ENCODE assay signal across 9 cellular contexts in the genomic region with DNA sequence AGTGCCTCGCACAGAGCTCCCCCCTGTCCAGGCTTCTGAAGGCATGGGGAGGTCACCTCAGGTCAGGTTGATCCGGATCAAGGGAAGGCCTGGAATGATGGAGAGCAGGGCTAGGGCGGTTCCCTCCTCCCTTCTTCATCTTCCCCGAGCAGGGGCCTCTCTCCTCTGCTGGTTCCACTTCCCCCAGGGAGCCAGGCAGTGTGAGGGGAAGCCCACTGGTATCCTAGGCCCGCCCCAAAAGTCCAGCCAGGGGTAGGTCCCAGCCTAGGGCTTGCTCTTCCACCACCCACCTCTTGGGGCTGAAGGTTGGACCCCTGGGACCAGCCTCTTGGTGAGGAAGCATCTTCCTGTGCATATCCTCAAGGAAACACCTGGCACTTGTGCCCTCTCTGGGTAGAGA. TPM values are rescaled to one million over a fixed set of nuclear protein-coding genes. Genes with fewer than 3 reads are reported as not detected.
DNase-seq lines count a peak whose midpoint lies in the region; ATAC-seq and TF ChIP-seq lines count a peak whose summit lies in the region.
"Had no signal": no experiment of that assay in that cellular context is flagged by ENCODE, and none has a peak within 500 bp of the region (broad histone marks: within the 10 kb centered on the region; RNA-seq: fewer than 3 reads in every experiment).

No MANE protein-coding gene starts in this region.

- no peak for TF ChIP-seq POLR2A in right lobe of liver (IDR thresholded peaks at IDR 0.05)
- no peak for TF ChIP-seq POLR2A in transverse colon (IDR thresholded peaks at IDR 0.05)

- H3K27me3 Mint-ChIP-seq in activated T-cell treated with anti-CD3 and anti-CD28 coated beads, Interleukin-2, amount 50 U/mL, for 72 hours (ENCODE audit: low read depth), result no peaks in the 10 kb centered on the region
- H3K27me3 Mint-ChIP-seq in activated naive CD8-positive, alpha-beta T cell treated with anti-CD3 and anti-CD28 coated beads, Interleukin-2, amount 50 U/mL, for 24 hours, result no peaks in the 10 kb centered on the region

- H3K27me3 ChIP-seq in right lobe of liver (no peaks in the 10 kb centered on the region), transverse colon (no peaks in the 10 kb centered on the region)
- H3K27me3 ChIP-seq: SJSA1 had no signal

- DNase-seq in activated T-cell treated with anti-CD3 and anti-CD28 coated beads, Interleukin-2, amount 50 U/mL, for 72 hours, result no peak
- DNase-seq in activated T-cell treated with anti-CD3 and anti-CD28 coated beads for 4 hours (no peak), right lobe of liver (peak in 2 of 3 donors; percentile 30 to 51), transverse colon (no peak), GM19240 (ENCODE audit: insufficient read length, low spot score) (no peak), NCI-H526 treated with DMSO at 0.1 percent for 48 hours (lab: John Stamatoyannopoulos, UW) (no peak), COR-L47 (lab: John Stamatoyannopoulos, UW) (no peak)
- no peak for DNase-seq in activated naive CD8-positive, alpha-beta T cell treated with anti-CD3 and anti-CD28 coated beads, Interleukin-2, amount 50 U/mL, for 24 hours

- no peak for TF ChIP-seq CTCF in right lobe of liver (IDR thresholded peaks at IDR 0.05)
- no peak for TF ChIP-seq CTCF in transverse colon (IDR thresholded peaks at IDR 0.05)

- peaks cover 0 to 7% of the 10 kb centered on the region in 2 donors for H3K36me3 Mint-ChIP-seq in activated T-cell treated with anti-CD3 and anti-CD28 coated beads, Interleukin-2, amount 50 U/mL, for 72 hours (ENCODE audit: insufficient read depth in 2 of 2)
- H3K36me3 Mint-ChIP-seq in activated naive CD8-positive, alpha-beta T cell treated with anti-CD3 and anti-CD28 coated beads, Interleukin-2, amount 50 U/mL, for 24 hours (ENCODE audit: low read depth), result peaks cover 6% of the 10 kb centered on the region

- H3K27ac ChIP-seq in right lobe of liver, result peak overlapping the region in 1 of 3 donors; percentile 7
- peak overlapping the region; percentile 80 to 91 (median 86) for H3K27ac ChIP-seq in transverse colon
- H3K27ac ChIP-seq: SJSA1 had no signal

- H3K4me1 ChIP-seq in right lobe of liver (peaks cover 0 to 36% (median 11%) of the 10 kb centered on the region in 4 donors), transverse colon (peaks cover 38 to 52% (median 50%) of the 10 kb centered on the region in 4 donors)

- H3K4me3 ChIP-seq in right lobe of liver (no peak overlapping the region), transverse colon (peak overlapping the region in 1 of 4 donors; percentile 61)

- H3K4me1 Mint-ChIP-seq in activated T-cell treated with anti-CD3 and anti-CD28 coated beads, Interleukin-2, amount 50 U/mL, for 72 hours (ENCODE audit: low read depth), result peaks cover 18% of the 10 kb centered on the region
- H3K4me1 Mint-ChIP-seq in activated naive CD8-positive, alpha-beta T cell treated with anti-CD3 and anti-CD28 coated beads, Interleukin-2, amount 50 U/mL, for 24 hours, result peaks cover 21% of the 10 kb centered on the region

- in situ Hi-C loops in transverse colon (cut with MboI; ENCODE audit: low pct_ligation_motif_present in 1 of 4, low pct_unique_long_range_greater_than_20kb in 1 of 4, low sequenced_read_pairs in 3 of 4), result no loop called here

- TF ChIP-seq EP300 in transverse colon (IDR thresholded peaks at IDR 0.05; ENCODE audit: low read depth), result no peak

- H3K36me3 ChIP-seq in right lobe of liver, result peaks cover 0 to 37% (median 23%) of the 10 kb centered on the region in 4 donors
- H3K36me3 ChIP-seq in transverse colon, result peaks cover 0 to 14% (median 4%) of the 10 kb centered on the region in 4 donors

- H3K9me3 ChIP-seq in right lobe of liver (no peaks in the 10 kb centered on the region), transverse colon (no peaks in the 10 kb centered on the region)

- peak overlapping the region; percentile 91 to 99 for H3K4me3 Mint-ChIP-seq in activated T-cell treated with anti-CD3 and anti-CD28 coated beads, Interleukin-2, amount 50 U/mL, for 72 hours
- H3K4me3 Mint-ChIP-seq in activated naive CD8-positive, alpha-beta T cell treated with anti-CD3 and anti-CD28 coated beads, Interleukin-2, amount 50 U/mL, for 24 hours, result peak overlapping the region; percentile 93

- ATAC-seq in activated T-cell treated with anti-CD3 and anti-CD28 coated beads, Interleukin-2, amount 50 U/mL, for 72 hours (replicated peaks in 1 of 2), result no peak
- no peak for ATAC-seq in activated naive CD8-positive, alpha-beta T cell treated with anti-CD3 and anti-CD28 coated beads, Interleukin-2, amount 50 U/mL, for 24 hours
- ATAC-seq in right lobe of liver, result no peak

- 70% methylated on average over 2 of the region's 5 CpGs for WGBS in right lobe of liver (ENCODE audit: insufficient coverage, low coverage, low lambda C conversion rate, missing lambda C conversion rate)
- 47% methylated on average over 5 of the region's 5 CpGs; no CpG with 5 or more reads in 1 of the 2 donors for WGBS in transverse colon (ENCODE audit: low coverage in 1 of 2), 2 donors

- intact Hi-C loops in right lobe of liver (cut with DNase I) (loop anchor here in 1 of 2 donors (5.0 kb wide), 1 partner anchor 33 kb away; no protein-coding TSS in a partner anchor), transverse colon (cut with DNase I; ENCODE audit: low total_unique reads) (no loop called here)

- no peak overlapping the region for H3K27ac Mint-ChIP-seq in activated T-cell treated with anti-CD3 and anti-CD28 coated beads, Interleukin-2, amount 50 U/mL, for 72 hours
- no peak overlapping the region for H3K27ac Mint-ChIP-seq in activated naive CD8-positive, alpha-beta T cell treated with anti-CD3 and anti-CD28 coated beads, Interleukin-2, amount 50 U/mL, for 24 hours

- H3K9me3 Mint-ChIP-seq in activated T-cell treated with anti-CD3 and anti-CD28 coated beads, Interleukin-2, amount 50 U/mL, for 72 hours, result no peaks in the 10 kb centered on the region
- H3K9me3 Mint-ChIP-seq in activated naive CD8-positive, alpha-beta T cell treated with anti-CD3 and anti-CD28 coated beads, Interleukin-2, amount 50 U/mL, for 24 hours, result no peaks in the 10 kb centered on the region

RNA-seq across cellular contexts. Expression of a gene that starts 16.4 kb away (rescaled TPM):
- total RNA-seq in activated T-cell treated with anti-CD3 and anti-CD28 coated beads, Interleukin-2, amount 50 U/mL, for 72 hours, result under 1 TPM; 0.29 to 0.86 TPM
- total RNA-seq in right lobe of liver (under 1 TPM; 0.18 to 0.74 (median 0.21) TPM), transverse colon (under 1 TPM in 2 of 4 donors, not detected in 2; 0.41 to 0.79 TPM)

RNA-seq across cellular contexts. Expression of a gene that starts 16.5 kb away (rescaled TPM):
- total RNA-seq in activated T-cell treated with anti-CD3 and anti-CD28 coated beads, Interleukin-2, amount 50 U/mL, for 72 hours, result 10 to 100 TPM; 90.1 to 95.0 TPM
- 10 to 100 TPM; 19.9 to 53.6 (median 35.2) TPM for total RNA-seq in right lobe of liver
- total RNA-seq in transverse colon, result 10 to 100 TPM; 35.1 to 96.5 (median 43.6) TPM

RNA-seq across cellular contexts. Expression of a gene that starts 16.9 kb away (rescaled TPM):
- 10 to 100 TPM; 36.7 to 37.6 TPM for total RNA-seq in activated T-cell treated with anti-CD3 and anti-CD28 coated beads, Interleukin-2, amount 50 U/mL, for 72 hours
- total RNA-seq in right lobe of liver, result 10 to 100 TPM in 1 of 6 experiments, 1 to 10 TPM in 5; 1.6 to 10.6 (median 5.0) TPM
- total RNA-seq in transverse colon, result 10 to 100 TPM in 3 of 4 donors, not detected in 1; 16.7 to 35.2 (median 24.4) TPM

RNA-seq across cellular contexts. Expression of a gene that starts 27.6 kb away (rescaled TPM):
- 1 to 10 TPM in 1 of 2 donors, under 1 TPM in 1; 0.67 to 1.6 TPM for total RNA-seq in activated T-cell treated with anti-CD3 and anti-CD28 coated beads, Interleukin-2, amount 50 U/mL, for 72 hours
- total RNA-seq in right lobe of liver, result under 1 TPM in 3 of 6 experiments, not detected in 3; 0.10 to 0.16 (median 0.12) TPM
- not detected for total RNA-seq in transverse colon
- total RNA-seq: SJSA1 had no signal

RNA-seq across cellular contexts. Expression of a gene that starts 30.6 kb away (rescaled TPM):
- 10 to 100 TPM; 65.7 to 75.6 TPM for total RNA-seq in activated T-cell treated with anti-CD3 and anti-CD28 coated beads, Interleukin-2, amount 50 U/mL, for 72 hours
- total RNA-seq in right lobe of liver (10 to 100 TPM; 15.4 to 35.7 (median 30.5) TPM), transverse colon (10 to 100 TPM; 20.9 to 67.3 (median 30.5) TPM)

Comparison
In these comparisons a context has a peak if more than half of its experiments do, and no peak if none do; other contexts are left out.
1. DNase-seq: peak in right lobe of liver (2 of 3); none in activated T-cell treated with anti-CD3 and anti-CD28 coated beads, Interleukin-2, amount 50 U/mL, for 72 hours (0 of 2), activated T-cell treated with anti-CD3 and anti-CD28 coated beads for 4 hours (single experiment), activated naive CD8-positive, alpha-beta T cell treated with anti-CD3 and anti-CD28 coated beads, Interleukin-2, amount 50 U/mL, for 24 hours (single experiment), transverse colon (single experiment), GM19240 (single experiment), NCI-H526 treated with DMSO at 0.1 percent for 48 hours (single experiment) and COR-L47 (single experiment).